ENCODE assay signal across 21 cellular contexts in the genomic region with DNA sequence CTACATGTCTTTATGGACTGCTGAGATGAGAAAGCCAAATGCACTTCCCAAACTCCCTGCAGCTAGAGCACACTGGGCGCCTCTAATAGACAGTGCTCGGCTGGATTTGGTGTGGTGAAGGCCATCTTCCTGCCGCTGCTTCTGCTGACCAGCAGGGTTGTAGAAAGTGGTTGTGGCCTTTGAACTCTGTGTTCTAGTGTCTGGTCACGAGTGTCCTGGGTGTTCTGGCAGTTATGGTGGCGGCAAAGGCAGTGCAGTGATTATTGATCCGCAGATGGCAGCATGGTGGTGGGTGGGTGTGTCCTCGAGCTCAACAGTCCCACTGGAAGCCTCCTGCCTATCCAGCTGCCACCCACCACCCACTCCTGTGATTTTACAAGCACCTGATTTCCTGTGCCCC. TPM values are rescaled to one million over a fixed set of nuclear protein-coding genes. Genes with fewer than 3 reads are reported as not detected.
A peak's percentile ranks its signal among the peaks of the same experiment; 100 is the strongest.
DNase-seq lines count a peak whose midpoint lies in the region; TF ChIP-seq lines count a peak whose summit lies in the region.
"Had no signal": no experiment of that assay in that cellular context is flagged by ENCODE, and none has a peak within 500 bp of the region (broad histone marks: within the 10 kb centered on the region; RNA-seq: fewer than 3 reads in every experiment).

No MANE protein-coding gene starts in this region.

- peaks cover 68 to 99% (median 97%) of the 10 kb centered on the region in 10 experiments for H3K4me1 ChIP-seq in BLaER1 treated with 17β-estradiol and CSF1 and Interleukin-3, amounts not matched to agents 10 nM and 100 nM
- no peaks in the 10 kb centered on the region for H3K4me1 ChIP-seq in smooth muscle cell (ENCODE audit: low read depth)

- H3K9ac ChIP-seq in BLaER1 treated with 17β-estradiol and CSF1 and Interleukin-3, amounts not matched to agents 10 nM and 100 nM, result no peak overlapping the region
- H3K9ac ChIP-seq in smooth muscle cell (ENCODE audit: low read depth), result no peak overlapping the region
- H3K9ac ChIP-seq: SK-N-SH had no signal

- no peaks in the 10 kb centered on the region for H3K27me3 ChIP-seq in BLaER1 treated with 17β-estradiol and CSF1 and Interleukin-3, amounts not matched to agents 10 nM and 100 nM
- H3K27me3 ChIP-seq in H7 (ENCODE audit: control insufficient read depth, insufficient read depth, low read length) (no peaks in the 10 kb centered on the region), smooth muscle cell (ENCODE audit: low read depth) (no peaks in the 10 kb centered on the region)
- H3K27me3 ChIP-seq: Peyer's patch had no signal

- 90% methylated on average over 7 of the region's 7 CpGs for WGBS in smooth muscle cell (ENCODE audit: low lambda C conversion rate)

- H3K79me2 ChIP-seq in smooth muscle cell (ENCODE audit: low read depth), result no peaks in the 10 kb centered on the region

- DNase-seq in H7 (peak; percentile 9), cerebellum (ENCODE audit: low spot score) (peak; percentile 0), mesenteric fat pad (ENCODE audit: low spot score) (peak; percentile 64), NCI-H748 treated with DMSO at 0.1 percent for 48 hours (lab: John Stamatoyannopoulos, UW) (no peak), NCI-H524 treated with DMSO at 0.1 percent for 48 hours (lab: John Stamatoyannopoulos, UW) (no peak), smooth muscle cell (lab: John Stamatoyannopoulos, UW; ENCODE audit: unreplicated experiment) (no peak)
- no peak for DNase-seq in effector CD8-positive, alpha-beta T cell (lab: John Stamatoyannopoulos, UW)
- DNase-seq: AML-193, DMS79, MV-4-11, NCI-H1417, NCI-H1930, NCI-H2171, NCI-H446 treated with DMSO at 0.1 percent for 48 hours, NCI-H82, Peyer's patch, T-cell had no signal

- no peaks in the 10 kb centered on the region for H3K36me3 ChIP-seq in BLaER1 treated with 17β-estradiol and CSF1 and Interleukin-3, amounts not matched to agents 10 nM and 100 nM
- H3K36me3 ChIP-seq in H7 (replicated peaks; ENCODE audit: control insufficient read depth, insufficient read depth, low read length) (no peaks in the 10 kb centered on the region), smooth muscle cell (ENCODE audit: low read depth) (no peaks in the 10 kb centered on the region)
- H3K36me3 ChIP-seq: Peyer's patch had no signal

- H2AFZ ChIP-seq in smooth muscle cell (ENCODE audit: low read depth), result no peak overlapping the region

- H3K4me3 ChIP-seq in BLaER1 treated with 17β-estradiol and CSF1 and Interleukin-3, amounts not matched to agents 10 nM and 100 nM, result no peak overlapping the region
- H3K4me3 ChIP-seq in H7 (ENCODE audit: insufficient read depth, low read depth, low read length) (no peak overlapping the region), smooth muscle cell (no peak overlapping the region)
- H3K4me3 ChIP-seq: GM12878, Peyer's patch had no signal

- H3K27ac ChIP-seq in BLaER1 treated with 17β-estradiol and CSF1 and Interleukin-3, amounts not matched to agents 10 nM and 100 nM, result no peak overlapping the region
- H3K27ac ChIP-seq in smooth muscle cell (ENCODE audit: low read depth), result no peak overlapping the region
- H3K27ac ChIP-seq: Peyer's patch had no signal

- no peaks in the 10 kb centered on the region; a peak in 1 of 22 replicates for H4K20me1 ChIP-seq in BLaER1 treated with 17β-estradiol and CSF1 and Interleukin-3, amounts not matched to agents 10 nM and 100 nM
- no peaks in the 10 kb centered on the region for H4K20me1 ChIP-seq in smooth muscle cell (ENCODE audit: low read depth)

- no peaks in the 10 kb centered on the region for H3K9me3 ChIP-seq in BLaER1 treated with 17β-estradiol and CSF1 and Interleukin-3, amounts not matched to agents 10 nM and 100 nM (replicated peaks in 1 of 11)
- H3K9me3 ChIP-seq in smooth muscle cell (replicated peaks; ENCODE audit: low read depth), result no peaks in the 10 kb centered on the region
- H3K9me3 ChIP-seq: Peyer's patch, SK-N-SH had no signal

- no peak for TF ChIP-seq CTCF in smooth muscle cell (IDR thresholded peaks at IDR 0.05; ENCODE audit: borderline replicate concordance, insufficient read depth, poor library complexity, severe bottlenecking)

- no peaks in the 10 kb centered on the region for H3F3A ChIP-seq in smooth muscle cell (ENCODE audit: low read depth)

- H3K4me2 ChIP-seq in BLaER1 treated with 17β-estradiol and CSF1 and Interleukin-3, amounts not matched to agents 10 nM and 100 nM, result peak overlapping the region in 6 of 11 experiments; percentile 3 to 87 (median 84); a peak in 9 of 22 replicates
- H3K4me2 ChIP-seq in smooth muscle cell, result no peak overlapping the region
- H3K4me2 ChIP-seq: SK-N-SH had no signal

RNA-seq across cellular contexts. Expression of a gene that starts 43.4 kb away (rescaled TPM):
- not detected in 2 replicates for total RNA-seq in H7 (2014; rRNA removed; shearing (Covaris generic))
- total RNA-seq in cerebellum (0.18 TPM), mesenteric fat pad (0.45 TPM), smooth muscle cell (not detected in 2 replicates)
- not detected in 2 replicates for polyA plus RNA-seq in smooth muscle cell
- total RNA-seq: GM12878, H4 had no signal
- polyA plus RNA-seq: GM12878, SK-N-SH had no signal

RNA-seq across cellular contexts. Expression of a gene that starts 53.1 kb away (rescaled TPM):
- total RNA-seq in H7 (2014; rRNA removed; shearing (Covaris generic)), result 67.3 and 75.7 TPM in 2 replicates
- total RNA-seq in cerebellum (12.8 TPM), mesenteric fat pad (36.2 TPM), smooth muscle cell (62.6 and 73.4 TPM in 2 replicates)
- 114 and 120 TPM in 2 replicates for polyA plus RNA-seq in smooth muscle cell

Comparison
In these comparisons a context has a peak if more than half of its experiments do, and no peak if none do; other contexts are left out.
1. DNase-seq: peak in H7 (single experiment), cerebellum (single experiment) and mesenteric fat pad (single experiment); none in NCI-H748 treated with DMSO at 0.1 percent for 48 hours (single experiment), effector CD8-positive, alpha-beta T cell (single experiment), NCI-H524 treated with DMSO at 0.1 percent for 48 hours (single experiment) and smooth muscle cell (single experiment).